In the genomic region with DNA sequence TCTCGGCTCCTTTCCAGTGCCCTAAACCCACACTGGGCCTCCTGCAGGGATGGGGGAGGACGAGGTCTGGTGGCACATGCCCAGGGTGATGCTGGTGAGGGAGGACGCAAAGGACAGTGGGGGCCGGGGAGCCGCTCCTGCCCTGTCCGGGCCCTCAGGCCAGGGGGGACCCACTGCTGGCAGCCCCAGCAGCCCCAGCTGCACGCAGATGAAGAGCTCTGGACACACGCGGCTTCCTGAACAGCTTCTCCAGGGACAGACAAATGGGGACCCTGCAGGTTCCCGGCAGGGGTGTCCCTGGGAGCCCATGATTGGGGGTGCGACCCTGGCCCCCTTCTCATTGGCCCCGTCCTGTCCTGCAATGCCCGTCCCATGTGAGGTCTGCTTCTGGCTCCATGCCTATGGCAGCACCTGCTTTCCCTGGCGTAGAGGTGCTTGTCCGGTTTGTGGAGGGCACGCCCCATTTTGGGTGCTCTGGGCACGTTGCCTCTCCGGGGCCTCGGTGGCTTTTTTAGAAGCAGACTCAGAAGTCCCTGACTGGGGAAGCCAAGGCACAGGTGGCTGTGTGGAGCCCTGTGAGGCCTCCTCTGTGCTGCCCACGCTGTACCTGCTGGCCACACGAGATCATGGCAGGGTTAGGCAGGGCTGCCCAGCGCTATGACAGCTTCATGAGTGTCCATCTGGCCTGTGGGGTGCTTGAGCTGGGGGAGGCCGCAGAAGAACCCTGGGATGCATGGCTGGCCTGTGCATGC, we compare ENCODE assay signal across 1 cellular context.
TF ChIP-seq lines count a peak whose summit lies in the region.

No MANE protein-coding gene starts in this region.

TF ChIP-seq in GM12878, 131 proteins besides CTCF, POLR2A, EP300 and RAD21:
- TF ChIP-seq, protein P1, sequence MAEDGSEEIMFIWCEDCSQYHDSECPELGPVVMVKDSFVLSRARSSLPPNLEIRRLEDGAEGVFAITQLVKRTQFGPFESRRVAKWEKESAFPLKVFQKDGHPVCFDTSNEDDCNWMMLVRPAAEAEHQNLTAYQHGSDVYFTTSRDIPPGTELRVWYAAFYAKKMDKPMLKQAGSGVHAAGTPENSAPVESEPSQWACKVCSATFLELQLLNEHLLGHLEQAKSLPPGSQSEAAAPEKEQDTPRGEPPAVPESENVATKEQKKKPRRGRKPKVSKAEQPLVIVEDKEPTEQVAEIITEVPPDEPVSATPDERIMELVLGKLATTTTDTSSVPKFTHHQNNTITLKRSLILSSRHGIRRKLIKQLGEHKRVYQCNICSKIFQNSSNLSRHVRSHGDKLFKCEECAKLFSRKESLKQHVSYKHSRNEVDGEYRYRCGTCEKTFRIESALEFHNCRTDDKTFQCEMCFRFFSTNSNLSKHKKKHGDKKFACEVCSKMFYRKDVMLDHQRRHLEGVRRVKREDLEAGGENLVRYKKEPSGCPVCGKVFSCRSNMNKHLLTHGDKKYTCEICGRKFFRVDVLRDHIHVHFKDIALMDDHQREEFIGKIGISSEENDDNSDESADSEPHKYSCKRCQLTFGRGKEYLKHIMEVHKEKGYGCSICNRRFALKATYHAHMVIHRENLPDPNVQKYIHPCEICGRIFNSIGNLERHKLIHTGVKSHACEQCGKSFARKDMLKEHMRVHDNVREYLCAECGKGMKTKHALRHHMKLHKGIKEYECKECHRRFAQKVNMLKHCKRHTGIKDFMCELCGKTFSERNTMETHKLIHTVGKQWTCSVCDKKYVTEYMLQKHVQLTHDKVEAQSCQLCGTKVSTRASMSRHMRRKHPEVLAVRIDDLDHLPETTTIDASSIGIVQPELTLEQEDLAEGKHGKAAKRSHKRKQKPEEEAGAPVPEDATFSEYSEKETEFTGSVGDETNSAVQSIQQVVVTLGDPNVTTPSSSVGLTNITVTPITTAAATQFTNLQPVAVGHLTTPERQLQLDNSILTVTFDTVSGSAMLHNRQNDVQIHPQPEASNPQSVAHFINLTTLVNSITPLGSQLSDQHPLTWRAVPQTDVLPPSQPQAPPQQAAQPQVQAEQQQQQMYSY (CRISPR knock-in tag; IDR thresholded peaks at IDR 0.05): no peak
- no peak for TF ChIP-seq MEF2B (IDR thresholded peaks at IDR 0.05; ENCODE audit: partially characterized antibody, poor library complexity, severe bottlenecking)
